In the genomic region with DNA sequence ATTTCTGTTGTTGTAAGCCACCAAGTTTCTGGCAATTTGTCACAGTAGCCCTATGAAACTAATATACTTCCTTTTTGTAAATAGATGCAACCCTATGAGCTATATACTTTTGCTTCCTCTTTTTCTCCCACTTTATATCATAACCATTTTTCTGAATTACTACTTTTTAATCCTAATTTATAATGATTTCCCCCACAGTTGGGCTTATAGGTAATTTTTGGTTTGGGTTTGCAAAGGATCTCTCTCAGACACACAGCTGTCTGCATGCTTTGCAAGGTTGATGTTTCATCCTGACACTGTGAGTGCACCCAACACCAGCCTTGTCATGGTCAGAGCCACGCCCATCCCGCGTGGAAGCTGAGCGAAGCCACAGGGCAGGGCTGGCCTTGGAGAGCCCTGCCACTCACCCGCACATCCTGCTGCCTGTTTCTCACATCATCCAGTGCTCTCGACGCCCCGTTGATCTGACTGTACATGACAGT, we compare ENCODE assay signal across 8 cellular contexts. TPM values are rescaled to one million over a fixed set of nuclear protein-coding genes. Genes with fewer than 3 reads are reported as not detected.
DNase-seq lines count a peak whose midpoint lies in the region; ATAC-seq and TF ChIP-seq lines count a peak whose summit lies in the region.

No MANE protein-coding gene starts in this region.

- no peaks in the 10 kb centered on the region for H3K27me3 ChIP-seq in left lung

- H3K27me3 Mint-ChIP-seq in T-helper 2 cell treated with Interferon-gamma antibody and Interleukin-4, amounts not matched to agents 5 μg/mL and 100 μg/mL, for 36 hours (ENCODE audit: low read depth) = no peaks in the 10 kb centered on the region
- H3K27me3 Mint-ChIP-seq in glutamatergic neuron (ENCODE audit: unreplicated experiment) = peaks cover 2% of the 10 kb centered on the region

- H3K36me3 ChIP-seq in left lung = peaks cover 0 to 65% of the 10 kb centered on the region in 2 donors

- no peaks in the 10 kb centered on the region for H3K9me3 Mint-ChIP-seq in T-helper 2 cell treated with Interferon-gamma antibody and Interleukin-4, amounts not matched to agents 5 μg/mL and 100 μg/mL, for 36 hours
- H3K9me3 Mint-ChIP-seq in glutamatergic neuron (ENCODE audit: unreplicated experiment) = peaks cover 3% of the 10 kb centered on the region

- intact Hi-C loops in left lung (cut with DNase I) = no loop called here

- H3K4me1 ChIP-seq in left lung = peaks cover 30 to 64% of the 10 kb centered on the region in 2 donors

- H3K4me3 Mint-ChIP-seq in T-helper 2 cell treated with Interferon-gamma antibody and Interleukin-4, amounts not matched to agents 5 μg/mL and 100 μg/mL, for 36 hours = peak overlapping the region; percentile 69
- no peak overlapping the region for H3K4me3 Mint-ChIP-seq in glutamatergic neuron (ENCODE audit: unreplicated experiment)

- TF ChIP-seq CTCF in left lung (IDR thresholded peaks at IDR 0.05) (no peak), glutamatergic neuron (IDR thresholded peaks at IDR 0.05; ENCODE audit: partially characterized antibody, unreplicated experiment) (no peak)

- peak overlapping the region; percentile 81 for H3K27ac Mint-ChIP-seq in T-helper 2 cell treated with Interferon-gamma antibody and Interleukin-4, amounts not matched to agents 5 μg/mL and 100 μg/mL, for 36 hours
- no peak overlapping the region for H3K27ac Mint-ChIP-seq in glutamatergic neuron (ENCODE audit: unreplicated experiment)

- ATAC-seq in GM19324 (IDR thresholded peaks at IDR 0.05; ENCODE audit: low FRiP score, unreplicated experiment) (peak; percentile 84), HG03175 (IDR thresholded peaks at IDR 0.05; ENCODE audit: unreplicated experiment) (peak; percentile 96), left lung (peak; percentile 58)

- H3K4me3 ChIP-seq in left lung = peak overlapping the region in 1 of 2 donors; percentile 98

- peak overlapping the region; percentile 39 to 78 for H3K27ac ChIP-seq in left lung

- H3K36me3 Mint-ChIP-seq in T-helper 2 cell treated with Interferon-gamma antibody and Interleukin-4, amounts not matched to agents 5 μg/mL and 100 μg/mL, for 36 hours (ENCODE audit: low read depth) = peaks cover 66% of the 10 kb centered on the region
- peaks cover 9% of the 10 kb centered on the region for H3K36me3 Mint-ChIP-seq in glutamatergic neuron (ENCODE audit: unreplicated experiment)

- peaks cover 51% of the 10 kb centered on the region for H3K4me1 Mint-ChIP-seq in T-helper 2 cell treated with Interferon-gamma antibody and Interleukin-4, amounts not matched to agents 5 μg/mL and 100 μg/mL, for 36 hours (ENCODE audit: low read depth)
- no peaks in the 10 kb centered on the region for H3K4me1 Mint-ChIP-seq in glutamatergic neuron (ENCODE audit: low read depth, unreplicated experiment)

- DNase-seq in CD1c-positive myeloid dendritic cell (ENCODE audit: extremely low spot score) (peak; percentile 87), left lung (peak; percentile 86 to 94), glutamatergic neuron (no peak), GF-D8 (lab: John Stamatoyannopoulos, UW) (no peak), COLO668 (lab: John Stamatoyannopoulos, UW; ENCODE audit: unreplicated experiment) (no peak)
- peak; percentile 32 for DNase-seq in T-helper 2 cell treated with Interferon-gamma antibody and Interleukin-4, amounts not matched to agents 5 μg/mL and 100 μg/mL, for 36 hours (ENCODE audit: low spot score)

- H3K9me3 ChIP-seq in left lung = no peaks in the 10 kb centered on the region

RNA-seq across cellular contexts. Expression of a gene that starts 5.7 kb away (rescaled TPM):
- 100 to 1,000 TPM in 1 of 2 donors, 10 to 100 TPM in 1; 71.4 to 127 TPM for total RNA-seq in left lung
- 1.9 TPM for total RNA-seq in glutamatergic neuron (ENCODE audit: unreplicated experiment)

RNA-seq across cellular contexts. Expression of a gene that starts 52.7 kb away (rescaled TPM):
- total RNA-seq in left lung = 10 to 100 TPM; 10.9 to 12.3 TPM
- 9.4 TPM for total RNA-seq in glutamatergic neuron (ENCODE audit: unreplicated experiment)

Comparison
In these comparisons a context has a peak if more than half of its experiments do, and no peak if none do; other contexts are left out.
1. DNase-seq: peak in CD1c-positive myeloid dendritic cell (single experiment), T-helper 2 cell treated with Interferon-gamma antibody and Interleukin-4, amounts not matched to agents 5 μg/mL and 100 μg/mL, for 36 hours (single experiment) and left lung (2 of 2); none in glutamatergic neuron (single experiment), GF-D8 (single experiment) and COLO668 (single experiment).
2. RNA of a gene that starts 5.7 kb away (total RNA-seq): 71.4 to 127 TPM in left lung; 1.9 TPM in glutamatergic neuron (single experiment); every median in the first group is over 10 times any median in the second.
3. Peak in every context shown above with its lines, with median percentiles within 50 percentile points of each other: ATAC-seq.